8 cellular contexts compared by ENCODE assay signal in the genomic region with DNA sequence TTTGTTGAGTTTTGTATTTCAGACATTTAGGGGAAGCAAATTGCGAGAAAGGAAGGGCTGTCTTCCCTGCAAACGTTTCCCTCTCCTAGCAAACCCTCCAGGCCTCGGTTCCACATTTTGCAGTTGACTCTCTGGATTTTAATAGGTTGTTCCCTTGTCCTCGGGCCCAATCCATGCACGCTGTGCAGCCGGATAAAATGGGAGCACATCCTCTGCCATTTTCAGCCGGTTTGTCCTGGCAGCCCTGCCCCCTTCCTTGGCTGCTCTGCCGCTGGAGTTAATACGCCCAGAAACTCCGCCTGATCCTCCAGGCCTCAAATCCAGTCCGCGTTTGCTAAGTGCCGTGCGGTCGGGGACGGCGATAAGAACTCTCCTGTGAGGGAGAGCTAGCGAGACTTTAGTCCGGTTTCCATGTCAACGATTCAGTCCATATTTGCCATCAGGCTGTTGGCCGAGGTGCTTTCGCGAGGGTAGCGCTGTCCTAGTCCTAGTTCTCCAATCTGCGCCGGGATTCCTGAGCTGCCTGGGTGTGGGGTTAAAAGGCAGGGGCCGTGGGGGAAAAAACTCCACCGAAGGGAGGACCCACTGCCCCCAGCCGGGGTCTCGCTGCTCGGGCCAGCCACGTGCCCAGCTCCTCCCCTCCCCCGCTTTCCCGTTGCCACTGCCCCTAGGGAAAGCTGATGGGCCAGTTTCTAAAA.
DNase-seq lines count a peak whose midpoint lies in the region; ATAC-seq and FAIRE-seq lines count a peak whose summit lies in the region.

No MANE protein-coding gene starts in this region.

- DNase-seq in HUDEP-2 (lab: John Stamatoyannopoulos, UW; ENCODE audit: unreplicated experiment in 76 of 76) (peak in 75 of 76 experiments; percentile 72 to 97 (median 91)), NT2/D1 (ENCODE audit: low read depth, low spot score) (peak; percentile 98), memory B cell (ENCODE audit: low spot score in 2 of 2) (peak; percentile 75 to 77)
- DNase-seq in activated CD8-positive, alpha-beta memory T cell treated with anti-CD3 and anti-CD28 coated beads, Interleukin-2, amount 50 U/mL, for 1 hour (ENCODE audit: extremely low read depth) = peak; percentile 65
- peak; percentile 73 to 85 (median 80) for DNase-seq in stimulated activated CD4-positive, alpha-beta T cell treated with anti-CD3 and anti-CD28 coated beads, TNF-alpha, amount 100 ng/mL, for 48 hours (ENCODE audit: low read depth in 3 of 3)

- peak overlapping the region; percentile 94 for H3K27ac Mint-ChIP-seq in memory B cell

- H3K4me3 ChIP-seq in NT2/D1 (ENCODE audit: insufficient read length, low read depth) (peak overlapping the region; percentile 38), endocrine pancreas (ENCODE audit: control insufficient read depth, insufficient read depth, low read length) (peak overlapping the region; percentile 74)

- H3K36me3 ChIP-seq in NT2/D1 (ENCODE audit: insufficient read depth, insufficient read length, low read length) = no peaks in the 10 kb centered on the region
- H3K36me3 ChIP-seq in endocrine pancreas (ENCODE audit: control insufficient read depth, insufficient read depth, low read length) = no peaks in the 10 kb centered on the region

- ATAC-seq in GM18873 (IDR thresholded peaks at IDR 0.05; ENCODE audit: low FRiP score, unreplicated experiment) (peak; percentile 39), memory B cell (ENCODE audit: low read depth) (peak; percentile 48)

- H3K4me3 Mint-ChIP-seq in memory B cell = peak overlapping the region; percentile 93

- peak; percentile 95 for FAIRE-seq in A204.1 (lab: Jason Lieb, UNC)

- H3K9me3 ChIP-seq in NT2/D1 (ENCODE audit: insufficient read depth, low read length) (no peaks in the 10 kb centered on the region; the same call in 1 of the 2 replicates), endocrine pancreas (ENCODE audit: control insufficient read depth, low read length) (no peaks in the 10 kb centered on the region)

- H3K4me1 Mint-ChIP-seq in memory B cell = peaks cover 19% of the 10 kb centered on the region

- no peaks in the 10 kb centered on the region for H3K36me3 Mint-ChIP-seq in memory B cell

- H3K9ac ChIP-seq in NT2/D1 (ENCODE audit: insufficient read length, low read depth) = peak overlapping the region; percentile 74
- H3K9ac ChIP-seq in endocrine pancreas (ENCODE audit: control insufficient read depth, insufficient read depth, low read length) = peak overlapping the region; percentile 63

- H3K9me3 Mint-ChIP-seq in memory B cell = no peaks in the 10 kb centered on the region

- peaks cover 3% of the 10 kb centered on the region for H3K4me1 ChIP-seq in NT2/D1 (ENCODE audit: insufficient read depth, insufficient read length)
- H3K4me1 ChIP-seq in endocrine pancreas (ENCODE audit: control insufficient read depth, insufficient read depth, low read length) = peaks cover 8% of the 10 kb centered on the region

- H3K27me3 Mint-ChIP-seq in memory B cell = no peaks in the 10 kb centered on the region

- H3K27me3 ChIP-seq in NT2/D1 (ENCODE audit: insufficient read depth, insufficient read length) (no peaks in the 10 kb centered on the region), endocrine pancreas (ENCODE audit: control insufficient read depth, insufficient read depth, low read length) (no peaks in the 10 kb centered on the region)

Comparison
In these comparisons a context has a peak if more than half of its experiments do, and no peak if none do; other contexts are left out.
1. Peak in every context shown above with its lines: DNase-seq, ATAC-seq and H3K4me3 ChIP-seq.